Comparison of ENCODE assay signal across 19 cellular contexts in genomic region chrX:64843224-64843623, GRCh38.
DNase-seq lines count a peak whose midpoint lies in the region; ATAC-seq, FAIRE-seq and TF ChIP-seq lines count a peak whose summit lies in the region.
"Had no signal": no experiment of that assay in that cellular context is flagged by ENCODE, and none has a peak within 500 bp of the region (broad histone marks: within the 10 kb centered on the region; RNA-seq: fewer than 3 reads in every experiment).

No MANE protein-coding gene starts in this region.

- H3K36me3 ChIP-seq in DOHH2 (ENCODE audit: control insufficient read depth, low read length) (peaks cover 33% of the 10 kb centered on the region), SU-DHL-6 (ENCODE audit: low read length) (no peaks in the 10 kb centered on the region; the same call in 1 of the 2 replicates), HepG2 (replicated peaks in 1 of 2; ENCODE audit: control insufficient read depth in 1 of 2, insufficient read depth in 2 of 2, low read length in 2 of 2) (no peaks in the 10 kb centered on the region)
- H3K36me3 ChIP-seq: colonic mucosa, neural progenitor cell, suprapubic skin had no signal

- WGBS in HepG2 (ENCODE audit: low lambda C conversion rate): 0% methylated on average over 1 of the region's 1 CpG

- no TSS peak for BruUV-seq in HepG2 (replicated peaks; lab: Mats Ljungman, UMichigan)

- H3K4me1 Mint-ChIP-seq in activated CD8-positive, alpha-beta T cell treated with anti-CD3 and anti-CD28 coated beads, Interleukin-2, amount 10 ng/mL, durations not matched to agents 7 days and 5 days (ENCODE audit: low read depth): peaks cover 38% of the 10 kb centered on the region
- peaks cover 25% of the 10 kb centered on the region for H3K4me1 Mint-ChIP-seq in activated CD8-positive, alpha-beta T cell treated with anti-CD3 and anti-CD28 coated beads for 36 hours (ENCODE audit: low read depth)
- peaks cover 26 to 36% (median 29%) of the 10 kb centered on the region in 3 donors for H3K4me1 Mint-ChIP-seq in naive B cell
- H3K4me1 Mint-ChIP-seq: CD14-positive monocyte, neural progenitor cell had no signal

- H3K4me3 ChIP-seq in DOHH2 (ENCODE audit: low read length) (peak overlapping the region; percentile 61), SU-DHL-6 (ENCODE audit: insufficient read depth, low read length, poor library complexity, severe bottlenecking) (no peak overlapping the region), HepG2 (replicated peaks in 1 of 3; ENCODE audit: insufficient read depth in 1 of 3, low read depth in 2 of 3, low read length in 3 of 3) (no peak overlapping the region)
- H3K4me3 ChIP-seq: body of pancreas, colonic mucosa, neural progenitor cell, suprapubic skin had no signal

- peaks cover 11% of the 10 kb centered on the region for H3F3A ChIP-seq in DOHH2 (ENCODE audit: control insufficient read depth, insufficient read depth)
- peaks cover 13% of the 10 kb centered on the region for H3F3A ChIP-seq in SU-DHL-6 (ENCODE audit: insufficient read depth)

- no peak for DNase-seq in activated CD8-positive, alpha-beta T cell treated with anti-CD3 and anti-CD28 coated beads, Interleukin-2, amount 10 ng/mL, durations not matched to agents 7 days and 5 days
- no peak for DNase-seq in activated CD8-positive, alpha-beta T cell treated with anti-CD3 and anti-CD28 coated beads for 36 hours
- DNase-seq in naive B cell (no peak), HepG2 (ENCODE audit: low spot score) (no peak), midbrain (lab: John Stamatoyannopoulos, UW) (no peak)
- DNase-seq: body of pancreas, colonic mucosa, IMR-90, NCI-H1048, NCI-H2081, NCI-H510A had no signal

- H4K20me1 ChIP-seq in DOHH2 (ENCODE audit: control insufficient read depth, insufficient read depth, low read depth, low read length) (no peaks in the 10 kb centered on the region), SU-DHL-6 (ENCODE audit: low read depth, low read length) (no peaks in the 10 kb centered on the region), HepG2 (ENCODE audit: insufficient read depth, low read length) (no peaks in the 10 kb centered on the region)

- H3K27ac ChIP-seq in DOHH2 (ENCODE audit: low read depth, low read length): peak overlapping the region; percentile 98
- H3K27ac ChIP-seq in SU-DHL-6 (ENCODE audit: low read depth, low read length): peak overlapping the region; percentile 94
- no peak overlapping the region for H3K27ac ChIP-seq in HepG2 (ENCODE audit: extremely low read length, insufficient read depth, low read length)
- H3K27ac ChIP-seq: body of pancreas, colonic mucosa, HL-60, neural progenitor cell, suprapubic skin had no signal

- peaks cover 33% of the 10 kb centered on the region for H3K36me3 Mint-ChIP-seq in activated CD8-positive, alpha-beta T cell treated with anti-CD3 and anti-CD28 coated beads, Interleukin-2, amount 10 ng/mL, durations not matched to agents 7 days and 5 days (ENCODE audit: low read depth)
- H3K36me3 Mint-ChIP-seq in activated CD8-positive, alpha-beta T cell treated with anti-CD3 and anti-CD28 coated beads for 36 hours (ENCODE audit: low read depth): peaks cover 38% of the 10 kb centered on the region
- peaks cover 19 to 32% of the 10 kb centered on the region in 2 donors for H3K36me3 Mint-ChIP-seq in naive B cell
- H3K36me3 Mint-ChIP-seq: CD14-positive monocyte, neural progenitor cell had no signal

- H3K4me3 Mint-ChIP-seq in activated CD8-positive, alpha-beta T cell treated with anti-CD3 and anti-CD28 coated beads, Interleukin-2, amount 10 ng/mL, durations not matched to agents 7 days and 5 days: peak overlapping the region; percentile 25
- H3K4me3 Mint-ChIP-seq in activated CD8-positive, alpha-beta T cell treated with anti-CD3 and anti-CD28 coated beads for 36 hours: no peak overlapping the region
- peak overlapping the region in 7 of 8 donors; percentile 9 to 82 (median 56) for H3K4me3 Mint-ChIP-seq in naive B cell
- H3K4me3 Mint-ChIP-seq: CD14-positive monocyte, neural progenitor cell had no signal

- H3K79me2 ChIP-seq in DOHH2 (ENCODE audit: control insufficient read depth, low read length): no peaks in the 10 kb centered on the region
- H3K79me2 ChIP-seq in SU-DHL-6 (ENCODE audit: insufficient read depth, low read length): no peaks in the 10 kb centered on the region
- H3K79me2 ChIP-seq in HepG2 (ENCODE audit: insufficient read depth, low read length): no peaks in the 10 kb centered on the region

- intact Hi-C loops in activated CD8-positive, alpha-beta T cell treated with anti-CD3 and anti-CD28 coated beads for 36 hours (cut with micrococcal nuclease): no loop called here
- intact Hi-C loops in HepG2 (cut with micrococcal nuclease; ENCODE audit: unreplicated experiment): no loop called here

- no peak for TF ChIP-seq POLR2A in HepG2 (IDR thresholded peaks at IDR 0.05; ENCODE audit: insufficient read depth in 1 of 2, low read depth in 2 of 2, low read length in 2 of 2)

- no peak for FAIRE-seq in HepG2 (lab: Jason Lieb, UNC)

- peak overlapping the region; percentile 95 for H3K27ac Mint-ChIP-seq in activated CD8-positive, alpha-beta T cell treated with anti-CD3 and anti-CD28 coated beads, Interleukin-2, amount 10 ng/mL, durations not matched to agents 7 days and 5 days
- H3K27ac Mint-ChIP-seq in activated CD8-positive, alpha-beta T cell treated with anti-CD3 and anti-CD28 coated beads for 36 hours: no peak overlapping the region
- H3K27ac Mint-ChIP-seq in naive B cell: peak overlapping the region in 5 of 6 donors; percentile 61 to 97 (median 91)
- H3K27ac Mint-ChIP-seq: activated naive CD4-positive, alpha-beta T cell treated with anti-CD3 and anti-CD28 coated beads for 36 hours; CD14-positive monocyte; neural progenitor cell had no signal

- POLR2A ChIA-PET in activated CD8-positive, alpha-beta T cell treated with anti-CD3 and anti-CD28 coated beads, Interleukin-2, amount 10 ng/mL, durations not matched to agents 7 days and 5 days (lab: Charles Lee): no interaction called here
- POLR2A ChIA-PET in activated CD8-positive, alpha-beta T cell treated with anti-CD3 and anti-CD28 coated beads for 36 hours (lab: Charles Lee): interaction anchor here (1.0 kb wide), 1 partner anchor 10 kb away, joined by 3 read pairs; no protein-coding TSS in a partner anchor
- POLR2A ChIA-PET in HepG2 (lab: Yijun Ruan, JAX): no interaction called here

- CTCF ChIA-PET in activated CD8-positive, alpha-beta T cell treated with anti-CD3 and anti-CD28 coated beads, Interleukin-2, amount 10 ng/mL, durations not matched to agents 7 days and 5 days (lab: Charles Lee): no interaction called here
- CTCF ChIA-PET in activated CD8-positive, alpha-beta T cell treated with anti-CD3 and anti-CD28 coated beads for 36 hours (lab: Charles Lee): no interaction called here
- CTCF ChIA-PET in HepG2 (lab: Yijun Ruan, JAX; ENCODE audit: low intra/inter-chr PET ratio, low total read pairs): no interaction called here

- H2AFZ ChIP-seq in SU-DHL-6 (ENCODE audit: low read depth, low read length, severe bottlenecking): no peak overlapping the region
- no peak overlapping the region for H2AFZ ChIP-seq in HepG2 (ENCODE audit: low read length)
- H2AFZ ChIP-seq: neural progenitor cell had no signal

- H3K9me3 ChIP-seq in DOHH2 (ENCODE audit: control insufficient read depth, insufficient read depth, low read length): peaks cover 53% of the 10 kb centered on the region
- H3K9me3 ChIP-seq in SU-DHL-6 (ENCODE audit: insufficient read depth, low read length): peaks cover 17% of the 10 kb centered on the region; the same call in 1 of the 2 replicates
- H3K9me3 ChIP-seq in HepG2 (ENCODE audit: low read length): no peaks in the 10 kb centered on the region
- H3K9me3 ChIP-seq: body of pancreas, colonic mucosa, suprapubic skin had no signal

- no peaks in the 10 kb centered on the region for H3K27me3 ChIP-seq in DOHH2 (ENCODE audit: control insufficient read depth, low read length)
- no peaks in the 10 kb centered on the region for H3K27me3 ChIP-seq in SU-DHL-6 (ENCODE audit: low read length)
- H3K27me3 ChIP-seq in HepG2 (ENCODE audit: control insufficient read depth in 1 of 2, insufficient read depth in 2 of 2, low read length in 2 of 2): no peaks in the 10 kb centered on the region
- H3K27me3 ChIP-seq: body of pancreas, colonic mucosa, neural progenitor cell, suprapubic skin had no signal

- no peak for TF ChIP-seq CTCF in activated CD8-positive, alpha-beta T cell treated with anti-CD3 and anti-CD28 coated beads for 36 hours (IDR thresholded peaks at IDR 0.05)
- no peak for TF ChIP-seq CTCF in DOHH2 (IDR thresholded peaks at IDR 0.05; ENCODE audit: low read depth, low read length, poor library complexity, severe bottlenecking)
- TF ChIP-seq CTCF in SU-DHL-6 (IDR thresholded peaks at IDR 0.05; ENCODE audit: insufficient read depth, low read length, poor library complexity, severe bottlenecking): no peak
- TF ChIP-seq CTCF in HepG2 (CRISPR knock-in tag; IDR thresholded peaks at IDR 0.05): no peak

- no peak for TF ChIP-seq RAD21 in HepG2 (CRISPR knock-in tag; IDR thresholded peaks at IDR 0.05)

- H3K4me1 ChIP-seq in DOHH2 (ENCODE audit: control insufficient read depth, low read length): peaks cover 34% of the 10 kb centered on the region
- no peaks in the 10 kb centered on the region for H3K4me1 ChIP-seq in HepG2 (ENCODE audit: insufficient read depth, low read length)
- H3K4me1 ChIP-seq: body of pancreas, colonic mucosa, neural progenitor cell, suprapubic skin had no signal

- no peaks in the 10 kb centered on the region for H3K27me3 Mint-ChIP-seq in activated CD8-positive, alpha-beta T cell treated with anti-CD3 and anti-CD28 coated beads, Interleukin-2, amount 10 ng/mL, durations not matched to agents 7 days and 5 days (ENCODE audit: low read depth)
- no peaks in the 10 kb centered on the region for H3K27me3 Mint-ChIP-seq in activated CD8-positive, alpha-beta T cell treated with anti-CD3 and anti-CD28 coated beads for 36 hours
- no peaks in the 10 kb centered on the region for H3K27me3 Mint-ChIP-seq in naive B cell

- peak overlapping the region; percentile 56 for H3K4me2 ChIP-seq in DOHH2 (ENCODE audit: low read length)
- H3K4me2 ChIP-seq in SU-DHL-6 (ENCODE audit: low read depth, low read length, poor library complexity, severe bottlenecking): peak overlapping the region; percentile 39
- no peak overlapping the region for H3K4me2 ChIP-seq in HepG2 (ENCODE audit: low read depth, low read length)
- H3K4me2 ChIP-seq: neural progenitor cell had no signal

- H3K9me3 Mint-ChIP-seq in activated CD8-positive, alpha-beta T cell treated with anti-CD3 and anti-CD28 coated beads, Interleukin-2, amount 10 ng/mL, durations not matched to agents 7 days and 5 days (ENCODE audit: insufficient read depth): peaks cover 21% of the 10 kb centered on the region
- peaks cover 34% of the 10 kb centered on the region for H3K9me3 Mint-ChIP-seq in activated CD8-positive, alpha-beta T cell treated with anti-CD3 and anti-CD28 coated beads for 36 hours
- peaks cover 0 to 26% (median 15%) of the 10 kb centered on the region in 7 donors for H3K9me3 Mint-ChIP-seq in naive B cell

- no peak for TF ChIP-seq EP300 in HepG2 (IDR thresholded peaks at IDR 0.05; ENCODE audit: low read depth in 2 of 2, low read length in 2 of 2)
- TF ChIP-seq EP300 in HepG2 (CRISPR knock-in tag; IDR thresholded peaks at IDR 0.05; ENCODE audit: borderline replicate concordance): no peak

- H3K9ac ChIP-seq in SU-DHL-6 (ENCODE audit: low read length) (no peak overlapping the region), HepG2 (ENCODE audit: insufficient read depth, low read depth, low read length) (no peak overlapping the region)
- H3K9ac ChIP-seq: neural progenitor cell had no signal

- no peak for ATAC-seq in activated CD8-positive, alpha-beta T cell treated with anti-CD3 and anti-CD28 coated beads, Interleukin-2, amount 10 ng/mL, durations not matched to agents 7 days and 5 days
- ATAC-seq in activated CD8-positive, alpha-beta T cell treated with anti-CD3 and anti-CD28 coated beads for 36 hours: no peak
- ATAC-seq in naive B cell (ENCODE audit: low read depth in 2 of 2) (no peak), GM19397 (IDR thresholded peaks at IDR 0.05; ENCODE audit: unreplicated experiment) (no peak), HepG2 (no peak)
- ATAC-seq: body of pancreas had no signal

- H3K9me2 ChIP-seq in DOHH2 (replicated peaks; ENCODE audit: control insufficient read depth, low read length): no peaks in the 10 kb centered on the region
- no peaks in the 10 kb centered on the region for H3K9me2 ChIP-seq in SU-DHL-6 (replicated peaks; ENCODE audit: insufficient read depth, low read length)

- in situ Hi-C loops in HepG2 (cut with HindIII; ENCODE audit: extremely low pct_ligation_motif_present, low pct_unique_long_range_greater_than_20kb): no loop called here
